ENCODE assay signal across 32 cellular contexts in the genomic region with DNA sequence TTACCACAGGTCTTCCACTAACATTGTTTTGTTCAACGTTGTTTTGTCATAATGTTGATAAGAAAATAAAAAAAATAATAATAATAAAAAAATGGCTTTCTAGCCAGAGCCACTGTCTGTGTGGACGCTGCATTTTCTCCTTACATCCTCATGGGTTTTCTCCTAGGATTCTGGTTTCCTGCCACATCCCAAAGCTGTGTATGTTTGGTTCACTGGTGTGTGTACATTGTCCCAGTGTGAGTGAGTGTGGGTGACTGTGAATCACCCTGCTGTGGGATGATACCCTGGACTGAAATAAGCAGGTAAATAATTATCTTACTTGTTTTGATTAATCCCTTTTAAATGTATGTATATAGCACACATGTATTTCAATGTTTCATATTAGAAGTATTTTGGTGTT.
"Had no signal": no experiment of that assay in that cellular context is flagged by ENCODE, and none has a peak within 500 bp of the region (broad histone marks: within the 10 kb centered on the region; RNA-seq: fewer than 3 reads in every experiment).

No MANE protein-coding gene starts in this region.

- H3K4me3 ChIP-seq: ascending aorta, MG63, Peyer's patch had no signal

- H3K4me1 ChIP-seq: ascending aorta, Peyer's patch had no signal

- H3K36me3 ChIP-seq: ascending aorta, brain microvascular endothelial cell, MG63, Peyer's patch had no signal

- H3K27ac ChIP-seq: ascending aorta, Peyer's patch had no signal

- ATAC-seq: activated CD4-positive, alpha-beta T cell treated with anti-CD3 and anti-CD28 coated beads for 36 hours; activated CD4-positive, CD25-positive, alpha-beta regulatory T cell treated with anti-CD3 and anti-CD28 coated beads, Interleukin-2, amount 50 U/mL, for 24 hours; activated CD8-positive, alpha-beta T cell treated with anti-CD3 and anti-CD28 coated beads, Interleukin-2, amount 10 ng/mL, durations not matched to agents 7 days and 5 days; T-cell; T-helper 17 cell; WTC11 had no signal

- DNase-seq: activated CD4-positive, alpha-beta T cell treated with anti-CD3 and anti-CD28 coated beads for 36 hours; activated CD4-positive, alpha-beta T cell treated with anti-CD3 and anti-CD28 coated beads, Interleukin-2, amount 10 ng/mL, durations not matched to agents 7 days and 5 days; activated CD4-positive, alpha-beta T cell treated with anti-CD3 and anti-CD28 coated beads, Interleukin-2, amount 50 U/mL, for 48 hours; activated CD8-positive, alpha-beta T cell treated with anti-CD3 and anti-CD28 coated beads, Interleukin-2, amount 10 ng/mL, durations not matched to agents 7 days and 5 days; activated gamma-delta T cell; activated naive CD4-positive, alpha-beta T cell treated with Interleukin-2 at 50 U/mL for 16 hours; activated naive CD8-positive, alpha-beta T cell treated with anti-CD3 and anti-CD28 coated beads, Interleukin-2, amount 10 ng/mL, durations not matched to agents 7 days and 5 days; activated T-cell treated with anti-CD3 and anti-CD28 coated beads, Interleukin-2, amount 50 U/mL, for 24 hours; amygdala; brain microvascular endothelial cell; central memory CD4-positive, alpha-beta T cell; Karpas-422; MG63; NCI-H1048; NCI-H1105 treated with DMSO at 0.1 percent for 48 hours; NCI-H1436; NCI-H1694; NCI-H1930; NCI-H2081 treated with DMSO at 0.1 percent for 48 hours; NCI-H226; NCI-H446 treated with DMSO at 0.1 percent for 48 hours; NCI-H524; NCI-H82; PC-3; Peyer's patch; RPMI8226; SIG-M5; T-cell; T-helper 17 cell had no signal

- H3K9me3 ChIP-seq: ascending aorta, MG63, Peyer's patch had no signal

- H3K27me3 ChIP-seq: ascending aorta, brain microvascular endothelial cell, MG63, Peyer's patch had no signal
